Comparison of ENCODE assay signal across 1 cellular context in the genomic region with DNA sequence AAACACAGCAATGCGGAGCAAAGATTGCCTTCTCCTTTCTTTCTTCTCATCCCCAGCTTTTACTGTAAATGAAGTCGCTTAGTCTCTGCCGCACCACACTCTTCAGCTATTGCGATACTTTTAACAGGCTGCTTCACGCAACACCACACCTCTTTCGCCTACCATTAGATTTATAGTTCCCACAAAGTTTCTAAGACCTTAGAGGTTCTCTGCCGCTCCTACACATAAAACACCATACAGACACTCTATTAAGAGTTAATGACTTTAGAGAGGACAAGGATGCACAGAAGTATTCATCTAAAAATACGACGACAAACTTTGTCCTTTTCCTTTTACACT.
TF ChIP-seq lines count a peak whose summit lies in the region.

No MANE protein-coding gene starts in this region.

TF ChIP-seq in liver, 16 proteins besides CTCF, POLR2A, EP300 and RAD21 (continued from another document):
- TF ChIP-seq, protein P1, sequence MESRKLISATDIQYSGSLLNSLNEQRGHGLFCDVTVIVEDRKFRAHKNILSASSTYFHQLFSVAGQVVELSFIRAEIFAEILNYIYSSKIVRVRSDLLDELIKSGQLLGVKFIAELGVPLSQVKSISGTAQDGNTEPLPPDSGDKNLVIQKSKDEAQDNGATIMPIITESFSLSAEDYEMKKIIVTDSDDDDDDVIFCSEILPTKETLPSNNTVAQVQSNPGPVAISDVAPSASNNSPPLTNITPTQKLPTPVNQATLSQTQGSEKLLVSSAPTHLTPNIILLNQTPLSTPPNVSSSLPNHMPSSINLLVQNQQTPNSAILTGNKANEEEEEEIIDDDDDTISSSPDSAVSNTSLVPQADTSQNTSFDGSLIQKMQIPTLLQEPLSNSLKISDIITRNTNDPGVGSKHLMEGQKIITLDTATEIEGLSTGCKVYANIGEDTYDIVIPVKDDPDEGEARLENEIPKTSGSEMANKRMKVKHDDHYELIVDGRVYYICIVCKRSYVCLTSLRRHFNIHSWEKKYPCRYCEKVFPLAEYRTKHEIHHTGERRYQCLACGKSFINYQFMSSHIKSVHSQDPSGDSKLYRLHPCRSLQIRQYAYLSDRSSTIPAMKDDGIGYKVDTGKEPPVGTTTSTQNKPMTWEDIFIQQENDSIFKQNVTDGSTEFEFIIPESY (IDR thresholded peaks at IDR 0.05), result no peak
- TF ChIP-seq YY1 (IDR thresholded peaks at IDR 0.05) (no peak), RXRA (IDR thresholded peaks at IDR 0.05) (no peak), SP1 (IDR thresholded peaks at IDR 0.05) (no peak), HNF4G (IDR thresholded peaks at IDR 0.05) (no peak), JUND (IDR thresholded peaks at IDR 0.05) (no peak), HNF4A (conservative IDR thresholded peaks at IDR 0.05) (no peak), NR2F2 (IDR thresholded peaks at IDR 0.05) (no peak)
- TF ChIP-seq, protein P2, sequence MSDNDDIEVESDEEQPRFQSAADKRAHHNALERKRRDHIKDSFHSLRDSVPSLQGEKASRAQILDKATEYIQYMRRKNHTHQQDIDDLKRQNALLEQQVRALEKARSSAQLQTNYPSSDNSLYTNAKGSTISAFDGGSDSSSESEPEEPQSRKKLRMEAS (IDR thresholded peaks at IDR 0.05), result no peak
- TF ChIP-seq, protein P3, sequence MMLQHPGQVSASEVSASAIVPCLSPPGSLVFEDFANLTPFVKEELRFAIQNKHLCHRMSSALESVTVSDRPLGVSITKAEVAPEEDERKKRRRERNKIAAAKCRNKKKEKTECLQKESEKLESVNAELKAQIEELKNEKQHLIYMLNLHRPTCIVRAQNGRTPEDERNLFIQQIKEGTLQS (IDR thresholded peaks at IDR 0.05), result no peak
